In the genomic region with DNA sequence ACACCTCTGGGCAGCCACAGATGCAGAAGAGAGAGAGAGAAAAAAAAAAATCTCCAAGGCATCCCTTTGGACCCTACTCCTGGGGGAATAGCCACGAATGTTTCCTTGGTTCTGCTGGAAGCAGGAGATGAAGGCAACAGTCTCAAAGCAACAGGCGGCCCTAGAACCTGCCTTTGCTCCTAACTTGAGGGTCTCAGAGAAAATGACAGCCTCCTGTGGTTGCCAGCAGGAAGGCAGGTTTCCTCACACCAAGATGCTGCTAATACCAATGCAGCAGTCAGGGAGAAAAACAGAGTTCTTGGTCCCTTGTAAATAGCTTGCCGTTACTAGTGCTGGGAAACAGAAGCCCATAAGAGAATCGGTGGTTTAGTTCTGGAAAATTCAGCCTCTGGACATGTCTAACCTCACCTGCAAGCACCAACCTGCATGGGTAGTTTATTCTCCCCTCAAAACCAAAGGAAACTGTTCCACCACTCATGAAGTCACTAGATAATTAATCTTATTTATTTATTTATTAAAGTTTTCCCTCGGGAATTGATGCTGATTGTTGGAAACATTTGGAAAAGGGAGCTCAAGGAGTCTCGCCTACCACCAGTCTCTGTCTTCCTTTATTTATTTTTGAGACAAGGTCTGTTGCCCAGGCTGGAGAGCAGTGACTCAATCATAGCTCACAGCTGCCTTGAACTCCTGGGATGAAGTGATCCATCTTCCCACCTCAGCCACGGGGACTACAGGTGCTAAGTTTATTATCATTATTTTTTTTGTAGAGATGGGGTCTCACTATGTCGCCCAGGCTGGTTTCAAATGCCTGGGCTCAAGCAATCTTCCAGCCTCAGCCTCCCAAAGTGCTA, we compare ENCODE assay signal across 8 cellular contexts. TPM values are rescaled to one million over a fixed set of nuclear protein-coding genes. Genes with fewer than 3 reads are reported as not detected.
A peak's percentile ranks its signal among the peaks of the same experiment; 100 is the strongest.
DNase-seq lines count a peak whose midpoint lies in the region; ATAC-seq, FAIRE-seq and TF ChIP-seq lines count a peak whose summit lies in the region.

No MANE protein-coding gene starts in this region.

- H3K27ac Mint-ChIP-seq in CD14-positive monocyte = peak overlapping the region in 1 of 7 donors; percentile 46
- no peak overlapping the region for H3K27ac Mint-ChIP-seq in neural crest cell (ENCODE audit: unreplicated experiment)

- peak overlapping the region; percentile 63 to 69 for H3K4me3 ChIP-seq in duodenal mucosa (ENCODE audit: low read depth in 1 of 2, low read length in 2 of 2)

- peak; percentile 34 for ATAC-seq in HG03432 (IDR thresholded peaks at IDR 0.05; ENCODE audit: unreplicated experiment)

- POLR2A ChIA-PET in GM10248 (lab: Yijun Ruan, JAX) = no interaction called here

- CTCF ChIA-PET in GM10248 (lab: Yijun Ruan, JAX) = interaction anchor here (0.6 to 3.3 kb wide), 7 partner anchors 10 to 80 kb away, joined by 3 to 20 read pairs (median 5); no protein-coding TSS in a partner anchor

- peaks cover 23 to 39% of the 10 kb centered on the region in 2 donors for H3K27me3 ChIP-seq in duodenal mucosa (ENCODE audit: control insufficient read depth in 1 of 2, insufficient read depth in 2 of 2, low read length in 2 of 2)

- H3K4me1 Mint-ChIP-seq in CD14-positive monocyte (peaks cover 45% of the 10 kb centered on the region), neural crest cell (peaks cover 35% of the 10 kb centered on the region)

- no peak overlapping the region for H3K27ac ChIP-seq in duodenal mucosa (ENCODE audit: low read depth, low read length)

- no peak for FAIRE-seq in GM19239 (lab: Jason Lieb, UNC)

- TF ChIP-seq CTCF in CD14-positive monocyte (IDR thresholded peaks at IDR 0.05) = no peak
- peak; percentile 3 for TF ChIP-seq CTCF in neural crest cell (conservative IDR thresholded peaks at IDR 0.05)
- no peak for TF ChIP-seq CTCF in GM10266 (IDR thresholded peaks at IDR 0.05; ENCODE audit: control insufficient read depth, insufficient read depth, low read depth, missing control alignments)
- no peak for TF ChIP-seq CTCF in GM10248 (IDR thresholded peaks at IDR 0.05; ENCODE audit: control extremely low read depth, extremely low read depth, low read depth, missing control alignments)

- DNase-seq in CD14-positive monocyte (ENCODE audit: low spot score) (no peak), neural crest cell (ENCODE audit: low read depth, low spot score) (no peak), dermis blood vessel endothelial cell (no peak), GM19239 (ENCODE audit: insufficient read length, low spot score) (no peak), GM10266 (ENCODE audit: extremely low spot score) (no peak), GM10248 (ENCODE audit: extremely low spot score) (no peak)

- no peaks in the 10 kb centered on the region for H3K36me3 ChIP-seq in duodenal mucosa (ENCODE audit: control insufficient read depth in 1 of 2, insufficient read depth in 2 of 2, low read length in 2 of 2)

- H3K27me3 Mint-ChIP-seq in CD14-positive monocyte (ENCODE audit: low read depth in 3 of 3) (peaks cover 20 to 32% (median 25%) of the 10 kb centered on the region in 3 donors), neural crest cell (ENCODE audit: low read depth) (peaks cover 51% of the 10 kb centered on the region)

- peaks cover 7 to 10% of the 10 kb centered on the region in 2 donors for H3K36me3 Mint-ChIP-seq in CD14-positive monocyte
- H3K36me3 Mint-ChIP-seq in neural crest cell (ENCODE audit: low read depth) = no peaks in the 10 kb centered on the region

- no peak overlapping the region for H3K9ac ChIP-seq in duodenal mucosa (ENCODE audit: low read depth in 1 of 2, low read length in 2 of 2)

- peaks cover 8 to 11% of the 10 kb centered on the region in 2 donors for H3K4me1 ChIP-seq in duodenal mucosa (ENCODE audit: control insufficient read depth in 1 of 2, insufficient read depth in 2 of 2, low read length in 2 of 2)

- H3K9me3 Mint-ChIP-seq in CD14-positive monocyte (peaks cover 0 to 2% (median 0%) of the 10 kb centered on the region in 7 donors), neural crest cell (no peaks in the 10 kb centered on the region)

- no peaks in the 10 kb centered on the region for H3K9me3 ChIP-seq in duodenal mucosa (ENCODE audit: control insufficient read depth in 1 of 2, low read length in 2 of 2)

- H3K4me3 Mint-ChIP-seq in CD14-positive monocyte (peak overlapping the region; percentile 73 to 89), neural crest cell (peak overlapping the region; percentile 85)

- intact Hi-C loops in CD14-positive monocyte (cut with micrococcal nuclease) = no loop called here

RNA-seq across cellular contexts. Expression of gene FRMD4B, which starts 0.9 kb away (rescaled TPM):
- polyA plus RNA-seq in CD14-positive monocyte = 10 to 100 TPM; 19.6 to 21.0 TPM
- total RNA-seq in neural crest cell (17.2 and 18.5 TPM in 2 replicates), dermis blood vessel endothelial cell (112 and 117 TPM in 2 replicates)
